Comparison of ENCODE assay signal across 1 cellular context in genomic region chr1:41496080-41497055, GRCh38.
TF ChIP-seq lines count a peak whose summit lies in the region.

No MANE protein-coding gene starts in this region.

TF ChIP-seq in HEK293, 187 proteins besides CTCF, POLR2A, EP300 and RAD21 (continued from another document):
- TF ChIP-seq BCL6B (tag by site-specific recombination; IDR thresholded peaks at IDR 0.05) = no peak
- no peak for TF ChIP-seq ZNF658 (tag by site-specific recombination; IDR thresholded peaks at IDR 0.05)
- TF ChIP-seq WT1 (tag by site-specific recombination; IDR thresholded peaks at IDR 0.05) = peak; percentile 19; the same call in 1 of the 2 replicates
- no peak for TF ChIP-seq ZNF624 (tag by site-specific recombination; IDR thresholded peaks at IDR 0.05)
- TF ChIP-seq ZNF654 (tag by site-specific recombination; IDR thresholded peaks at IDR 0.05; ENCODE audit: low read depth) = no peak
- TF ChIP-seq ZNF843 (tag by site-specific recombination; IDR thresholded peaks at IDR 0.05) = no peak; the same call in 1 of the 2 replicates
- TF ChIP-seq ZXDB (tag by site-specific recombination; IDR thresholded peaks at IDR 0.05) = peak; percentile 94
